In genomic region chr11:123264431-123264780, GRCh38 we compare ENCODE assay signal across 18 cellular contexts.
A peak's percentile ranks its signal among the peaks of the same experiment; 100 is the strongest.
DNase-seq lines count a peak whose midpoint lies in the region; ATAC-seq and TF ChIP-seq lines count a peak whose summit lies in the region.
"Had no signal": no experiment of that assay in that cellular context is flagged by ENCODE, and none has a peak within 500 bp of the region (broad histone marks: within the 10 kb centered on the region; RNA-seq: fewer than 3 reads in every experiment).

No MANE protein-coding gene starts in this region.

- no peak for TF ChIP-seq CTCF in neural progenitor cell (IDR thresholded peaks at IDR 0.05)

- H3K4me3 ChIP-seq in neural progenitor cell: no peak overlapping the region
- H3K4me3 ChIP-seq: gastroesophageal sphincter, mucosa of descending colon, suprapubic skin had no signal

- peaks cover 9% of the 10 kb centered on the region for H3K27me3 ChIP-seq in neural progenitor cell

- H3F3A ChIP-seq in neural progenitor cell (ENCODE audit: low read depth): no peaks in the 10 kb centered on the region

- no peaks in the 10 kb centered on the region for H3K9me3 ChIP-seq in neural progenitor cell (ENCODE audit: low read depth)
- H3K9me3 ChIP-seq: gastroesophageal sphincter, mucosa of descending colon, neutrophil, suprapubic skin had no signal

- H3K4me2 ChIP-seq in neural progenitor cell: no peak overlapping the region

- no peak overlapping the region for H3K9ac ChIP-seq in neural progenitor cell

- no peaks in the 10 kb centered on the region for H3K36me3 ChIP-seq in neural progenitor cell
- H3K36me3 ChIP-seq: gastroesophageal sphincter, neutrophil, suprapubic skin had no signal

- no peak for TF ChIP-seq POLR2A in erythroblast (IDR thresholded peaks at IDR 0.05; ENCODE audit: low read length)

- ATAC-seq in GM18502 (IDR thresholded peaks at IDR 0.05; ENCODE audit: poor library complexity, unreplicated experiment): peak; percentile 18
- ATAC-seq in GM21717 (IDR thresholded peaks at IDR 0.05; ENCODE audit: unreplicated experiment): peak; percentile 22
- no peak for ATAC-seq in GM21367 (IDR thresholded peaks at IDR 0.05; ENCODE audit: unreplicated experiment)
- ATAC-seq: gastroesophageal sphincter, HCT116 had no signal

- H3K4me3 Mint-ChIP-seq in neural progenitor cell: no peak overlapping the region
- H3K4me3 Mint-ChIP-seq: activated T-helper 1 cell treated with anti-CD3 and anti-CD28 coated beads, Interleukin-12 subunit alpha, Interleukin-12 subunit beta, Interleukin-2, Interleukin-4 antibody, amounts not matched to agents 30 ng/mL and 10 ng/mL and 1 ng/mL, durations not matched to agents 14 hours and 24 hours and 36 hours had no signal

- H3K27ac ChIP-seq in neural progenitor cell: no peak overlapping the region
- H3K27ac ChIP-seq: gastroesophageal sphincter, neutrophil, suprapubic skin had no signal

- peaks cover 7% of the 10 kb centered on the region for H3K4me1 ChIP-seq in neural progenitor cell
- H3K4me1 ChIP-seq: suprapubic skin had no signal

- H2AFZ ChIP-seq in neural progenitor cell (replicated peaks): peak overlapping the region; percentile 36

- H3K9me3 Mint-ChIP-seq in neural progenitor cell: peaks cover 3% of the 10 kb centered on the region

- no peak overlapping the region for H3K27ac Mint-ChIP-seq in neural progenitor cell
- H3K27ac Mint-ChIP-seq: activated T-helper 1 cell treated with anti-CD3 and anti-CD28 coated beads, Interleukin-12 subunit alpha, Interleukin-12 subunit beta, Interleukin-2, Interleukin-4 antibody, amounts not matched to agents 30 ng/mL and 10 ng/mL and 1 ng/mL, durations not matched to agents 14 hours and 24 hours and 36 hours had no signal

- H3K27me3 Mint-ChIP-seq in neural progenitor cell (ENCODE audit: insufficient read depth, low read depth): peaks cover 13% of the 10 kb centered on the region

- H3K79me2 ChIP-seq in neural progenitor cell (ENCODE audit: low read depth): no peaks in the 10 kb centered on the region

- DNase-seq in MV-4-11 (lab: John Stamatoyannopoulos, UW) (peak; percentile 48), neural progenitor cell (ENCODE audit: low spot score) (no peak), erythroblast (lab: John Stamatoyannopoulos, UW) (no peak), kidney tubule cell (ENCODE audit: low spot score) (no peak)
- DNase-seq: activated CD4-positive, CD25-positive, alpha-beta regulatory T cell; dorsolateral prefrontal cortex; left ventricle myocardium superior; NCI-H1694; OCI-M1 had no signal

- H3K36me3 Mint-ChIP-seq in neural progenitor cell: no peaks in the 10 kb centered on the region

- no peaks in the 10 kb centered on the region for H4K20me1 ChIP-seq in neural progenitor cell (ENCODE audit: low read depth)

- H3K4me1 Mint-ChIP-seq in neural progenitor cell: peaks cover 17% of the 10 kb centered on the region
